Comparison of ENCODE assay signal across 9 cellular contexts in genomic region chr13:19632915-19633339, GRCh38. TPM values are rescaled to one million over a fixed set of nuclear protein-coding genes. Genes with fewer than 3 reads are reported as not detected.
DNase-seq lines count a peak whose midpoint lies in the region; ATAC-seq, FAIRE-seq and TF ChIP-seq lines count a peak whose summit lies in the region.
"Had no signal": no experiment of that assay in that cellular context is flagged by ENCODE, and none has a peak within 500 bp of the region (broad histone marks: within the 10 kb centered on the region; RNA-seq: fewer than 3 reads in every experiment).

No MANE protein-coding gene starts in this region.

- ATAC-seq in gastroesophageal sphincter (peak; percentile 61), HG03457 (IDR thresholded peaks at IDR 0.05; ENCODE audit: unreplicated experiment) (no peak)

- H2AFZ ChIP-seq in smooth muscle cell (ENCODE audit: low read depth), result peak overlapping the region; percentile 91

- TF ChIP-seq POLR2A in gastroesophageal sphincter (IDR thresholded peaks at IDR 0.05), result no peak

- peaks cover 0 to 42% (median 9%) of the 10 kb centered on the region in 3 donors for H3K4me1 ChIP-seq in gastroesophageal sphincter
- peaks cover 8% of the 10 kb centered on the region for H3K4me1 ChIP-seq in smooth muscle cell (ENCODE audit: low read depth)

- peaks cover 0 to 6% of the 10 kb centered on the region in 2 donors for H3K36me3 ChIP-seq in gastroesophageal sphincter
- H3K36me3 ChIP-seq in smooth muscle cell (ENCODE audit: low read depth), result no peaks in the 10 kb centered on the region

- no peak for FAIRE-seq in D721Med (lab: Jason Lieb, UNC)
- FAIRE-seq: A204.1 had no signal

- TF ChIP-seq EP300 in gastroesophageal sphincter (IDR thresholded peaks at IDR 0.05), result no peak

- peak; percentile 50 for DNase-seq in NCI-H2029 (lab: John Stamatoyannopoulos, UW)
- no peak for DNase-seq in NCI-H2029 treated with DMSO at 0.1 percent for 48 hours (lab: John Stamatoyannopoulos, UW)
- DNase-seq in SW480 (ENCODE audit: low spot score), result peak; percentile 71
- DNase-seq in smooth muscle cell (lab: John Stamatoyannopoulos, UW; ENCODE audit: unreplicated experiment), result no peak
- no peak for DNase-seq in D721Med (ENCODE audit: insufficient read length, low spot score)
- no peak for DNase-seq in cortex of kidney (lab: John Stamatoyannopoulos, UW)

- peaks cover 36% of the 10 kb centered on the region for H3K79me2 ChIP-seq in smooth muscle cell (ENCODE audit: low read depth)

- peaks cover 6% of the 10 kb centered on the region for H3F3A ChIP-seq in smooth muscle cell (ENCODE audit: low read depth)

- no peak for TF ChIP-seq CTCF in gastroesophageal sphincter (IDR thresholded peaks at IDR 0.05)
- TF ChIP-seq CTCF in smooth muscle cell (IDR thresholded peaks at IDR 0.05; ENCODE audit: borderline replicate concordance, insufficient read depth, poor library complexity, severe bottlenecking), result no peak
- no peak for TF ChIP-seq CTCF in D721Med (IDR thresholded peaks at IDR 0.05; ENCODE audit: insufficient read depth, missing control alignments)

- no peaks in the 10 kb centered on the region for H3K27me3 ChIP-seq in gastroesophageal sphincter
- H3K27me3 ChIP-seq in smooth muscle cell (ENCODE audit: low read depth), result no peaks in the 10 kb centered on the region

- peak overlapping the region; percentile 86 for H3K9ac ChIP-seq in smooth muscle cell (ENCODE audit: low read depth)

- WGBS in gastroesophageal sphincter (ENCODE audit: low coverage in 1 of 2), 2 donors, result 30 to 35% methylated on average over 9 to 10 of the region's 13 CpGs
- WGBS in smooth muscle cell (ENCODE audit: low lambda C conversion rate), result 30% methylated on average over 13 of the region's 13 CpGs

- H3K27ac ChIP-seq in gastroesophageal sphincter (peak overlapping the region; percentile 90 to 96 (median 93)), smooth muscle cell (ENCODE audit: low read depth) (peak overlapping the region; percentile 88)

- peaks cover 36% of the 10 kb centered on the region for H4K20me1 ChIP-seq in smooth muscle cell (ENCODE audit: low read depth)

- no peaks in the 10 kb centered on the region for H3K9me3 ChIP-seq in gastroesophageal sphincter
- no peaks in the 10 kb centered on the region for H3K9me3 ChIP-seq in smooth muscle cell (replicated peaks; ENCODE audit: low read depth)

- peak overlapping the region; percentile 94 for H3K4me2 ChIP-seq in smooth muscle cell

- peak overlapping the region; percentile 85 for H3K4me3 ChIP-seq in gastroesophageal sphincter
- H3K4me3 ChIP-seq in smooth muscle cell, result peak overlapping the region; percentile 87

RNA-seq across cellular contexts. Expression of gene MPHOSPH8, which starts 0.5 kb away (rescaled TPM):
- total RNA-seq in gastroesophageal sphincter (10 to 100 TPM; 36.1 to 49.8 (median 42.3) TPM), smooth muscle cell (8.1 and 14.0 TPM in 2 replicates)
- polyA plus RNA-seq in smooth muscle cell, result 9.4 and 10.1 TPM in 2 replicates

Comparison
In these comparisons a context has a peak if more than half of its experiments do, and no peak if none do; other contexts are left out.
1. DNase-seq: peak in NCI-H2029 (single experiment) and SW480 (single experiment); none in NCI-H2029 treated with DMSO at 0.1 percent for 48 hours (single experiment), smooth muscle cell (single experiment), D721Med (single experiment) and cortex of kidney (single experiment).